Comparison of ENCODE assay signal across 8 cellular contexts in genomic region chr2:46873632-46874068, GRCh38. TPM values are rescaled to one million over a fixed set of nuclear protein-coding genes. Genes with fewer than 3 reads are reported as not detected.
DNase-seq lines count a peak whose midpoint lies in the region; ATAC-seq and TF ChIP-seq lines count a peak whose summit lies in the region.

No MANE protein-coding gene starts in this region.

- H3K9me3 ChIP-seq in body of pancreas, result no peaks in the 10 kb centered on the region

- no peaks in the 10 kb centered on the region for H3K36me3 ChIP-seq in body of pancreas (replicated peaks in 1 of 2; ENCODE audit: insufficient read depth in 1 of 2, low read depth in 2 of 2)

- intact Hi-C loops in body of pancreas (cut with DNase I), result no loop called here

- peak; percentile 41 for ATAC-seq in body of pancreas
- no peak for ATAC-seq in GM21526 (IDR thresholded peaks at IDR 0.05; ENCODE audit: low FRiP score, unreplicated experiment)
- no peak for ATAC-seq in HG03354 (IDR thresholded peaks at IDR 0.05; ENCODE audit: poor library complexity, severe bottlenecking, unreplicated experiment)

- 66 to 77% methylated on average over 5 of the region's 5 CpGs for WGBS in body of pancreas, 2 donors

- DNase-seq in DMS53 (lab: John Stamatoyannopoulos, UW) (peak; percentile 91), NCI-H2227 treated with DMSO at 0.1 percent for 48 hours (lab: John Stamatoyannopoulos, UW) (peak; percentile 38), body of pancreas (peak in 3 of 4 donors; percentile 42 to 76 (median 52)), left kidney (ENCODE audit: low read depth, low spot score) (peak; percentile 52), putamen (ENCODE audit: low spot score) (no peak)
- DNase-seq in stimulated activated CD8-positive, alpha-beta memory T cell treated with anti-CD3 and anti-CD28 coated beads, Interleukin-7, amount 100 ng/mL, for 24 hours (ENCODE audit: low read depth), result peak; percentile 19

- no peak for TF ChIP-seq CTCF in body of pancreas (IDR thresholded peaks at IDR 0.05)

- peaks cover 8% of the 10 kb centered on the region for H3K4me1 ChIP-seq in body of pancreas

- H3K27ac ChIP-seq in body of pancreas, result no peak overlapping the region

- no peaks in the 10 kb centered on the region for H3K27me3 ChIP-seq in body of pancreas

- no peak overlapping the region for H3K4me3 ChIP-seq in body of pancreas

- no peak for TF ChIP-seq POLR2A in body of pancreas (IDR thresholded peaks at IDR 0.05)

RNA-seq across cellular contexts. Expression of gene MCFD2, which starts 42.0 kb away (rescaled TPM):
- total RNA-seq in body of pancreas, result 10 to 100 TPM; 42.2 to 73.7 TPM
